Comparison of ENCODE assay signal across 8 cellular contexts in the genomic region with DNA sequence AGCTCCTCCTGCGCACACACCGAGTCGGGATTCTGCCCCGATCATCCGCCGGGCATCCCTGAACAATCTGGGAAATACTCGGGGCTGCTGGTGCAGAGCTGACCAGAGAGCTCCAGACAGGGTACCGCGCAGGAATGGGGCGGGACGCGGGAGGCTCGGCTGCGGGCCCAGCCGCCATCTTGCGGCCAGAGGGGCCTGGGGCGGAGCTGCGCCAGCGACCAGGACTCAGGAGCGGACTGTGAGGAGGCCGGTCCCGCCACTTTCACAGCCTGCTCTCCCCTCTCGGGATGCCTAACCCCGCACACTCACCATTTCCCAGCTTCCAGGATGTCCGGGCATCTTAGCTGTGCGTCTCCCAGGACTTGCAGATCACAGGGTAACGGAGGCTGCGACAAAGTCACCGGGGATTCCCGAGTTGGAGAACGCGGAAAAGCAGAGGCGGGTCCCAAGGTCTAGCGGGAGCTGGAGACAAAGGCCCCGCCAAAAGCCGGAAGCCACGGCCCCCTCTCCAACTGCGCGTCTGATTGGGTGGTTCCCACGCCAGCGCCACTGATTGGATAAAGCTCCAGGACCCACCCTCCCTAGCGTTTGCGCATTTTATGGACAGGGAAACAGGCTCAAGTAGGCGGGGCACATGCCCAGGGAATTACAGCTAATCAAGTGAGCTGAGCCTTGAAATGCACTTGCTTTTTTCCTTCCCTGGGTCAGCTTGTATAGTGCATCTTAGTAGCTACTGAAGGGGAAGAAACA. TPM values are rescaled to one million over a fixed set of nuclear protein-coding genes. Genes with fewer than 3 reads are reported as not detected.
DNase-seq lines count a peak whose midpoint lies in the region; ATAC-seq and TF ChIP-seq lines count a peak whose summit lies in the region.

No MANE protein-coding gene starts in this region.

- H3K9me3 Mint-ChIP-seq in CD8-positive, alpha-beta memory T cell: no peaks in the 10 kb centered on the region
- peaks cover 79% of the 10 kb centered on the region for H3K9me3 Mint-ChIP-seq in nephron progenitor cell

- ATAC-seq in GM19467 (IDR thresholded peaks at IDR 0.05; ENCODE audit: unreplicated experiment): peak; percentile 90
- peak; percentile 99 for ATAC-seq in stimulated activated naive CD8-positive, alpha-beta T cell treated with anti-CD3 and anti-CD28 coated beads, Interleukin-15, Interleukin-2, amounts not matched to agents 100 U/mL and 50 U/mL, for 24 hours

- peak overlapping the region; percentile 100 for H3K9ac ChIP-seq in HUES48 (ENCODE audit: low read depth, low read length)

- peak overlapping the region; percentile 91 to 98 (median 94) for H3K4me3 Mint-ChIP-seq in CD8-positive, alpha-beta memory T cell
- H3K4me3 Mint-ChIP-seq in nephron progenitor cell: peak overlapping the region; percentile 93

- no peaks in the 10 kb centered on the region for H3K36me3 ChIP-seq in CD8-positive, alpha-beta memory T cell (ENCODE audit: insufficient read depth, low read length)
- H3K36me3 ChIP-seq in HUES48 (ENCODE audit: control insufficient read depth, insufficient read depth, low read length): peaks cover 42% of the 10 kb centered on the region

- H3K27me3 Mint-ChIP-seq in CD8-positive, alpha-beta memory T cell: peaks cover 1 to 3% of the 10 kb centered on the region in 2 donors
- H3K27me3 Mint-ChIP-seq in nephron progenitor cell (ENCODE audit: low read depth, poor library complexity): peaks cover 5% of the 10 kb centered on the region

- CTCF ChIA-PET in CD8-positive, alpha-beta memory T cell (lab: Charles Lee): interaction anchor here (0.9 to 2.0 kb wide), 3 partner anchors 16 to 84 kb away, joined by 3 to 12 read pairs (median 4); partner anchors contain the start of genes ZNF100 and ZNF43
- CTCF ChIA-PET in RWPE1 (lab: Yijun Ruan, JAX): interaction anchor here (0.6 to 1.2 kb wide), 2 partner anchors 16 to 1791 kb away, joined by 3 to 6 read pairs; partner anchors contain the start of gene ZNF43

- peak overlapping the region; percentile 80 for H3K27ac ChIP-seq in CD8-positive, alpha-beta memory T cell (ENCODE audit: low read depth, low read length)
- H3K27ac ChIP-seq in HUES48 (ENCODE audit: low read depth, low read length): peak overlapping the region; percentile 99
- H3K27ac ChIP-seq in RWPE1: peak overlapping the region; percentile 84

- peak overlapping the region; percentile 99 for H3K4me3 ChIP-seq in CD8-positive, alpha-beta memory T cell (ENCODE audit: low read length)
- H3K4me3 ChIP-seq in HUES48 (ENCODE audit: low read depth, low read length): peak overlapping the region; percentile 100
- H3K4me3 ChIP-seq in foreskin fibroblast (ENCODE audit: low read depth in 1 of 2, low read length in 2 of 2): peak overlapping the region; percentile 75 to 98

- TF ChIP-seq CTCF in RWPE1 (conservative IDR thresholded peaks at IDR 0.05; ENCODE audit: low read depth): no peak
- TF ChIP-seq CTCF in foreskin fibroblast (IDR thresholded peaks at IDR 0.05; ENCODE audit: low read depth, low read length): no peak
- no peak for TF ChIP-seq CTCF in nephron progenitor cell (IDR thresholded peaks at IDR 0.05)

- H3K27me3 ChIP-seq in CD8-positive, alpha-beta memory T cell (ENCODE audit: insufficient read depth, low read length, poor library complexity, severe bottlenecking): no peaks in the 10 kb centered on the region
- H3K27me3 ChIP-seq in HUES48 (ENCODE audit: control insufficient read depth, insufficient read depth, low read length): no peaks in the 10 kb centered on the region

- POLR2A ChIA-PET in CD8-positive, alpha-beta memory T cell (lab: Charles Lee): interaction anchor here (0.6 to 1.9 kb wide), 5 partner anchors 12 to 346 kb away, joined by 3 to 32 read pairs (median 4); partner anchors contain the start of genes ZNF100, ZNF429 and ZNF43
- POLR2A ChIA-PET in RWPE1 (lab: Yijun Ruan, JAX; ENCODE audit: low non-redundant PET): no interaction called here

- peaks cover 6% of the 10 kb centered on the region for H3K4me1 ChIP-seq in CD8-positive, alpha-beta memory T cell (ENCODE audit: insufficient read depth, low read length)
- peaks cover 8% of the 10 kb centered on the region for H3K4me1 ChIP-seq in HUES48 (ENCODE audit: control insufficient read depth, insufficient read depth, low read length)

- peak; percentile 85 to 92 (median 89) for DNase-seq in CD8-positive, alpha-beta memory T cell
- DNase-seq in RWPE1 (ENCODE audit: low spot score): peak; percentile 94
- DNase-seq in activated gamma-delta T cell treated with anti-CD3 and anti-CD28 coated beads, Interleukin-2, amount 50 U/mL, for 16 hours (ENCODE audit: low read depth): peak; percentile 83
- DNase-seq in foreskin fibroblast: peak; percentile 91 to 97
- peak; percentile 86 for DNase-seq in nephron progenitor cell
- DNase-seq in stimulated activated naive CD8-positive, alpha-beta T cell treated with anti-CD3 and anti-CD28 coated beads, Interleukin-15, Interleukin-2, amounts not matched to agents 100 U/mL and 50 U/mL, for 24 hours: peak; percentile 90

- H3K4me1 Mint-ChIP-seq in CD8-positive, alpha-beta memory T cell: peaks cover 23 to 30% (median 23%) of the 10 kb centered on the region in 3 donors
- H3K4me1 Mint-ChIP-seq in nephron progenitor cell: peaks cover 29% of the 10 kb centered on the region

- H3K27ac Mint-ChIP-seq in CD8-positive, alpha-beta memory T cell: peak overlapping the region; percentile 80 to 99 (median 93)
- H3K27ac Mint-ChIP-seq in nephron progenitor cell: peak overlapping the region; percentile 100

- peaks cover 0 to 20% (median 4%) of the 10 kb centered on the region in 3 donors for H3K36me3 Mint-ChIP-seq in CD8-positive, alpha-beta memory T cell
- H3K36me3 Mint-ChIP-seq in nephron progenitor cell (ENCODE audit: low read depth): peaks cover 58% of the 10 kb centered on the region

- no peaks in the 10 kb centered on the region for H3K9me3 ChIP-seq in CD8-positive, alpha-beta memory T cell (ENCODE audit: low read length)
- H3K9me3 ChIP-seq in HUES48 (ENCODE audit: control insufficient read depth, insufficient read depth, low read length): peaks cover 8% of the 10 kb centered on the region; the same call in 1 of the 2 replicates

RNA-seq across cellular contexts. Expression of gene ZNF43, which starts 15.8 kb away (rescaled TPM):
- total RNA-seq in CD8-positive, alpha-beta memory T cell: 10 to 100 TPM; 22.7 to 25.2 TPM
- polyA plus RNA-seq in CD8-positive, alpha-beta memory T cell: 13.9 TPM

Comparison
In these comparisons a context has a peak if more than half of its experiments do, and no peak if none do; other contexts are left out.
1. Peak in every context shown above with its lines: DNase-seq, ATAC-seq, H3K4me3 ChIP-seq and H3K27ac ChIP-seq.